In genomic region chr12:125983784-125984510, GRCh38 we compare ENCODE assay signal across 9 cellular contexts.
A peak's percentile ranks its signal among the peaks of the same experiment; 100 is the strongest.
DNase-seq lines count a peak whose midpoint lies in the region; ATAC-seq and TF ChIP-seq lines count a peak whose summit lies in the region.
"Had no signal": no experiment of that assay in that cellular context is flagged by ENCODE, and none has a peak within 500 bp of the region (broad histone marks: within the 10 kb centered on the region; RNA-seq: fewer than 3 reads in every experiment).

No MANE protein-coding gene starts in this region.

- H3K4me1 ChIP-seq in esophagus (ENCODE audit: control insufficient read depth in 2 of 2, insufficient read depth in 2 of 2, low read length in 1 of 2): peaks cover 2 to 3% of the 10 kb centered on the region in 2 donors
- no peaks in the 10 kb centered on the region for H3K4me1 ChIP-seq in muscle layer of colon (ENCODE audit: insufficient read depth, low read length)
- no peaks in the 10 kb centered on the region for H3K4me1 ChIP-seq in urinary bladder (ENCODE audit: insufficient read depth)
- peaks cover 0 to 3% of the 10 kb centered on the region in 2 donors for H3K4me1 ChIP-seq in thyroid gland

- H3K4me1 Mint-ChIP-seq in activated T-cell treated with anti-CD3 and anti-CD28 coated beads, Interleukin-2, amount 50 U/mL, for 24 hours (ENCODE audit: low read depth): peaks cover 2% of the 10 kb centered on the region
- H3K4me1 Mint-ChIP-seq in WTC11: no peaks in the 10 kb centered on the region
- H3K4me1 Mint-ChIP-seq: activated naive CD8-positive, alpha-beta T cell treated with anti-CD3 and anti-CD28 coated beads, Interleukin-2, amount 10 ng/mL, durations not matched to agents 7 days and 5 days had no signal

- H3K4me3 ChIP-seq in esophagus (ENCODE audit: low read depth in 1 of 2, low read length in 2 of 2) (peak overlapping the region; percentile 55 to 66), muscle layer of colon (ENCODE audit: low read depth in 1 of 2, low read length in 2 of 2) (peak overlapping the region; percentile 81 to 82), urinary bladder (ENCODE audit: low read depth, low read length) (peak overlapping the region; percentile 20), thyroid gland (replicated peaks in 1 of 3) (no peak overlapping the region)

- CTCF ChIA-PET in WTC11 (lab: Charles Lee): no interaction called here

- peak overlapping the region; percentile 4 for H3K4me3 Mint-ChIP-seq in activated T-cell treated with anti-CD3 and anti-CD28 coated beads, Interleukin-2, amount 50 U/mL, for 24 hours
- H3K4me3 Mint-ChIP-seq in WTC11: no peak overlapping the region
- H3K4me3 Mint-ChIP-seq: activated naive CD8-positive, alpha-beta T cell treated with anti-CD3 and anti-CD28 coated beads, Interleukin-2, amount 10 ng/mL, durations not matched to agents 7 days and 5 days had no signal

- POLR2A ChIA-PET in WTC11 (lab: Charles Lee): no interaction called here

- peak overlapping the region; percentile 44 for H3K9ac ChIP-seq in muscle layer of colon (ENCODE audit: low read length)

- H3K27me3 ChIP-seq in esophagus (ENCODE audit: control insufficient read depth in 1 of 2, insufficient read depth in 2 of 2, low read length in 2 of 2) (no peaks in the 10 kb centered on the region), muscle layer of colon (ENCODE audit: control insufficient read depth in 1 of 2, insufficient read depth in 2 of 2, low read length in 2 of 2) (peaks cover 0 to 6% of the 10 kb centered on the region in 2 donors), thyroid gland (no peaks in the 10 kb centered on the region)

- H3K27me3 Mint-ChIP-seq in activated T-cell treated with anti-CD3 and anti-CD28 coated beads, Interleukin-2, amount 50 U/mL, for 24 hours: peaks cover 31% of the 10 kb centered on the region
- H3K27me3 Mint-ChIP-seq in WTC11 (ENCODE audit: low read depth): peaks cover 5% of the 10 kb centered on the region

- no peak for TF ChIP-seq POLR2A in thyroid gland (IDR thresholded peaks at IDR 0.05)

- H3K27ac Mint-ChIP-seq in activated T-cell treated with anti-CD3 and anti-CD28 coated beads, Interleukin-2, amount 50 U/mL, for 24 hours: no peak overlapping the region
- H3K27ac Mint-ChIP-seq in WTC11: no peak overlapping the region
- H3K27ac Mint-ChIP-seq: activated naive CD8-positive, alpha-beta T cell treated with anti-CD3 and anti-CD28 coated beads, Interleukin-2, amount 10 ng/mL, durations not matched to agents 7 days and 5 days had no signal

- TF ChIP-seq CTCF in WTC11 (IDR thresholded peaks at IDR 0.05) (no peak), thyroid gland (IDR thresholded peaks at IDR 0.05) (no peak)

- ATAC-seq in WTC11: no peak

- H3K9me3 ChIP-seq in esophagus (ENCODE audit: control insufficient read depth in 2 of 2, insufficient read depth in 1 of 2, low read depth in 1 of 2, low read length in 1 of 2) (no peaks in the 10 kb centered on the region), muscle layer of colon (ENCODE audit: low read length) (no peaks in the 10 kb centered on the region), thyroid gland (no peaks in the 10 kb centered on the region)

- no peaks in the 10 kb centered on the region for H3K36me3 Mint-ChIP-seq in activated T-cell treated with anti-CD3 and anti-CD28 coated beads, Interleukin-2, amount 50 U/mL, for 24 hours (ENCODE audit: low read depth)
- H3K36me3 Mint-ChIP-seq in WTC11: peaks cover 71% of the 10 kb centered on the region
- H3K36me3 Mint-ChIP-seq: activated naive CD8-positive, alpha-beta T cell treated with anti-CD3 and anti-CD28 coated beads, Interleukin-2, amount 10 ng/mL, durations not matched to agents 7 days and 5 days had no signal

- H3K36me3 ChIP-seq in esophagus (ENCODE audit: control insufficient read depth in 2 of 2, insufficient read depth in 2 of 2, low read length in 1 of 2): no peaks in the 10 kb centered on the region
- no peaks in the 10 kb centered on the region for H3K36me3 ChIP-seq in muscle layer of colon (ENCODE audit: insufficient read depth, low read length)
- no peaks in the 10 kb centered on the region for H3K36me3 ChIP-seq in urinary bladder (ENCODE audit: insufficient read depth)
- no peaks in the 10 kb centered on the region for H3K36me3 ChIP-seq in thyroid gland

- intact Hi-C loops in thyroid gland (cut with DNase I): no loop called here

- 3 to 7% methylated on average over 13 to 14 of the region's 14 CpGs for WGBS in esophagus, 2 donors
- WGBS in urinary bladder: under 1% methylated on average over 14 of the region's 14 CpGs
- 1 to 3% methylated on average over 9 to 11 of the region's 14 CpGs for WGBS in thyroid gland, 2 donors

- no peak for DNase-seq in activated T-cell treated with anti-CD3 and anti-CD28 coated beads, Interleukin-2, amount 50 U/mL, for 24 hours
- DNase-seq in activated T-cell treated with anti-CD3 and anti-CD28 coated beads for 4 hours (no peak), WTC11 (ENCODE audit: low spot score) (no peak), thyroid gland (no peak), NCI-H1092 treated with DMSO at 0.1 percent for 48 hours (lab: John Stamatoyannopoulos, UW) (no peak)
- DNase-seq: activated naive CD8-positive, alpha-beta T cell treated with anti-CD3 and anti-CD28 coated beads, Interleukin-2, amount 10 ng/mL, durations not matched to agents 7 days and 5 days had no signal

- peaks cover 3% of the 10 kb centered on the region for H3K9me3 Mint-ChIP-seq in activated T-cell treated with anti-CD3 and anti-CD28 coated beads, Interleukin-2, amount 50 U/mL, for 24 hours
- H3K9me3 Mint-ChIP-seq in WTC11: peaks cover 71% of the 10 kb centered on the region

- H3K27ac ChIP-seq in esophagus (ENCODE audit: low read depth in 2 of 2, low read length in 1 of 2): peak overlapping the region; percentile 47 to 71
- peak overlapping the region; percentile 91 for H3K27ac ChIP-seq in muscle layer of colon (ENCODE audit: low read depth, low read length)
- no peak overlapping the region for H3K27ac ChIP-seq in urinary bladder (ENCODE audit: low read depth)
- H3K27ac ChIP-seq in thyroid gland: no peak overlapping the region

TF ChIP-seq in WTC11, 78 proteins besides CTCF, POLR2A, EP300 and RAD21:
- TF ChIP-seq PRRX2 (CRISPR knock-in tag; IDR thresholded peaks at IDR 0.05): no peak
- TF ChIP-seq E2F5 (CRISPR knock-in tag; IDR thresholded peaks at IDR 0.05): no peak

Comparison
In these comparisons a context has a peak if more than half of its experiments do, and no peak if none do; other contexts are left out.
1. H3K27ac ChIP-seq: peak in esophagus (2 of 2) and muscle layer of colon (single experiment); none in urinary bladder (single experiment) and thyroid gland (0 of 3).
2. H3K4me3 ChIP-seq: peak in esophagus (2 of 2), muscle layer of colon (2 of 2) and urinary bladder (single experiment); none in thyroid gland (0 of 3).